In the genomic region with DNA sequence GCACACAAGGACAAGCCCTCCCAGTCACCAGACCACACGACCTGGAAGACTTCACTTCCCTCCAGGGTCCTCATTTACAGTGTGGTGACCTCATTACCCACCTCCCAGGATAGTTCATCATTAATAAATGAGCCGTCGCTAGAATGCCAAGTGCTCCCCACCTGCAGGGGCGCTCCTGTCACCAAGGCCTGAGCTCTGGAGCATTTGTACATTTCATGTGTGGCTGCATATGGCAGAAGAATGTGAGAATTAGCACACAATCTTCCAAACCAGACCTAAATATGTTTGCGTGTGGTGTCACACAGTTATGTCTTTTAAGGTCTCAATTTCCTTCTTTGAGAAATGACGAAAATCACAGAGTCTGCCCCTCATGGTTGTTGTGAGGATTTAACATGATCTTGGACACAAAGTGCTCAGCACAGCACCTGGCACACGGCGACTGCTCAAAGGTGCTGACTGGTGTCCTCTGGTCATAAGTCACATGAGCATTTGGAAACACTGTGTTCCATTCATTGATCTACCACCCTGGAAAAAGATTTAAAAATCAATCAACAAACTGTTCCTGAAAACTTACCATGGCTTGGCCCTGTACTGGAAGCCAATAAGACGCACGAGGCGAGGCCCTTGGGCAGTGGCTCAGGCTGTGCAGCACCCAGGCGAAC, we compare ENCODE assay signal across 26 cellular contexts.
"Had no signal": no experiment of that assay in that cellular context is flagged by ENCODE, and none has a peak within 500 bp of the region (broad histone marks: within the 10 kb centered on the region; RNA-seq: fewer than 3 reads in every experiment).

No MANE protein-coding gene starts in this region.

- H3K27ac Mint-ChIP-seq: activated B cell treated with CpG ODN at 0.5 μM for 24 hours; activated CD8-positive, alpha-beta memory T cell treated with anti-CD3 and anti-CD28 coated beads, Interleukin-2, amount 10 ng/mL, durations not matched to agents 7 days and 5 days; activated CD8-positive, alpha-beta T cell treated with anti-CD3 and anti-CD28 coated beads for 36 hours; activated naive CD4-positive, alpha-beta T cell treated with anti-CD3 and anti-CD28 coated beads, Interleukin-2, amount 50 U/mL, for 72 hours; activated T-cell treated with anti-CD3 and anti-CD28 coated beads, Interleukin-2, amount 50 U/mL, for 72 hours; effector memory CD8-positive, alpha-beta T cell; natural killer cell; T-helper 2 cell treated with Interferon-gamma antibody and Interleukin-4, amounts not matched to agents 5 μg/mL and 100 μg/mL, for 36 hours had no signal

- H3K9me3 Mint-ChIP-seq: activated B cell treated with CpG ODN at 0.5 μM for 24 hours; activated CD8-positive, alpha-beta T cell treated with anti-CD3 and anti-CD28 coated beads for 36 hours; activated naive CD4-positive, alpha-beta T cell treated with anti-CD3 and anti-CD28 coated beads, Interleukin-2, amount 50 U/mL, for 72 hours; effector memory CD8-positive, alpha-beta T cell; natural killer cell; T-helper 2 cell treated with Interferon-gamma antibody and Interleukin-4, amounts not matched to agents 5 μg/mL and 100 μg/mL, for 36 hours had no signal

- H3K4me3 ChIP-seq: body of pancreas, cardiac muscle cell, coronary artery, heart left ventricle, left lung, lung, thoracic aorta had no signal

- H3K27me3 Mint-ChIP-seq: activated B cell treated with CpG ODN at 0.5 μM for 24 hours; activated CD8-positive, alpha-beta memory T cell treated with anti-CD3 and anti-CD28 coated beads, Interleukin-2, amount 10 ng/mL, durations not matched to agents 7 days and 5 days; activated CD8-positive, alpha-beta T cell treated with anti-CD3 and anti-CD28 coated beads for 36 hours had no signal

- H3K9me3 ChIP-seq: body of pancreas, heart left ventricle, left lung, thoracic aorta had no signal

- H3K4me1 Mint-ChIP-seq: activated B cell treated with CpG ODN at 0.5 μM for 24 hours; activated CD8-positive, alpha-beta memory T cell treated with anti-CD3 and anti-CD28 coated beads, Interleukin-2, amount 10 ng/mL, durations not matched to agents 7 days and 5 days; natural killer cell had no signal

- H3K27me3 ChIP-seq: body of pancreas had no signal

- H3K36me3 ChIP-seq: cardiac muscle cell, heart left ventricle, left lung, thoracic aorta had no signal

- ATAC-seq: activated CD8-positive, alpha-beta memory T cell treated with anti-CD3 and anti-CD28 coated beads, Interleukin-2, amount 10 ng/mL, durations not matched to agents 7 days and 5 days; activated CD8-positive, alpha-beta T cell treated with anti-CD3 and anti-CD28 coated beads for 36 hours; activated naive CD4-positive, alpha-beta T cell treated with anti-CD3 and anti-CD28 coated beads, Interleukin-2, amount 50 U/mL, for 72 hours; activated T-cell treated with anti-CD3 and anti-CD28 coated beads, Interleukin-2, amount 50 U/mL, for 72 hours; body of pancreas; effector memory CD8-positive, alpha-beta T cell; esophagus mucosa; heart left ventricle; left lung; natural killer cell; right cardiac atrium; stimulated activated naive CD8-positive, alpha-beta T cell treated with anti-CD3 and anti-CD28 coated beads, Interleukin-15, Interleukin-2, amounts not matched to agents 100 U/mL and 50 U/mL, for 24 hours had no signal

- H3K36me3 Mint-ChIP-seq: activated CD8-positive, alpha-beta memory T cell treated with anti-CD3 and anti-CD28 coated beads, Interleukin-2, amount 10 ng/mL, durations not matched to agents 7 days and 5 days; activated naive CD4-positive, alpha-beta T cell treated with anti-CD3 and anti-CD28 coated beads, Interleukin-2, amount 50 U/mL, for 72 hours; natural killer cell had no signal

- DNase-seq: activated B cell treated with CpG ODN at 0.5 μM for 24 hours; activated CD4-positive, alpha-beta T cell treated with anti-CD3 and anti-CD28 coated beads, Interleukin-2, amount 50 U/mL, for 1 hour; activated CD8-positive, alpha-beta memory T cell treated with anti-CD3 and anti-CD28 coated beads, Interleukin-2, amount 10 ng/mL, durations not matched to agents 7 days and 5 days; activated CD8-positive, alpha-beta T cell treated with anti-CD3 and anti-CD28 coated beads for 36 hours; activated naive CD4-positive, alpha-beta T cell; activated T-cell treated with anti-CD3 and anti-CD28 coated beads for 4 hours; activated T-cell treated with anti-CD3 and anti-CD28 coated beads, Interleukin-2, amount 50 U/mL, for 72 hours; body of pancreas; effector memory CD8-positive, alpha-beta T cell; foreskin fibroblast; heart left ventricle; left lung; mesendoderm; natural killer cell; right cardiac atrium; stimulated activated CD4-positive, alpha-beta T cell treated with anti-CD3 and anti-CD28 coated beads, Interleukin-2, amount 100 ng/mL, for 48 hours; stimulated activated naive CD8-positive, alpha-beta T cell treated with anti-CD3 and anti-CD28 coated beads, Interleukin-15, Interleukin-2, amounts not matched to agents 100 U/mL and 50 U/mL, for 24 hours; T-helper 1 cell; trophoblast cell had no signal

- H3K27ac ChIP-seq: body of pancreas, cardiac muscle cell, coronary artery, heart left ventricle, left lung, thoracic aorta had no signal

- H3K4me1 ChIP-seq: body of pancreas, heart left ventricle, left lung had no signal

- H3K4me3 Mint-ChIP-seq: activated B cell treated with CpG ODN at 0.5 μM for 24 hours; activated CD8-positive, alpha-beta memory T cell treated with anti-CD3 and anti-CD28 coated beads, Interleukin-2, amount 10 ng/mL, durations not matched to agents 7 days and 5 days; activated CD8-positive, alpha-beta T cell treated with anti-CD3 and anti-CD28 coated beads for 36 hours; activated T-cell treated with anti-CD3 and anti-CD28 coated beads, Interleukin-2, amount 50 U/mL, for 72 hours; effector memory CD8-positive, alpha-beta T cell; natural killer cell; T-helper 2 cell treated with Interferon-gamma antibody and Interleukin-4, amounts not matched to agents 5 μg/mL and 100 μg/mL, for 36 hours had no signal
